In genomic region chr6:127793396-127793795, GRCh38 we compare ENCODE assay signal across 14 cellular contexts.
DNase-seq lines count a peak whose midpoint lies in the region; ATAC-seq and TF ChIP-seq lines count a peak whose summit lies in the region.
"Had no signal": no experiment of that assay in that cellular context is flagged by ENCODE, and none has a peak within 500 bp of the region (broad histone marks: within the 10 kb centered on the region; RNA-seq: fewer than 3 reads in every experiment).

No MANE protein-coding gene starts in this region.

- peak overlapping the region; percentile 20 for H3K4me2 ChIP-seq in Loucy (ENCODE audit: low read depth, low read length, poor library complexity, severe bottlenecking)
- H3K4me2 ChIP-seq: PC-9 had no signal

- peaks cover 50% of the 10 kb centered on the region for H3K4me1 Mint-ChIP-seq in activated naive CD4-positive, alpha-beta T cell treated with anti-CD3 and anti-CD28 coated beads, Interleukin-2, amount 10 ng/mL, durations not matched to agents 7 days and 5 days
- H3K4me1 Mint-ChIP-seq in activated naive CD8-positive, alpha-beta T cell treated with anti-CD3 and anti-CD28 coated beads, Interleukin-2, amount 10 ng/mL, durations not matched to agents 7 days and 5 days: peaks cover 54% of the 10 kb centered on the region
- peaks cover 59% of the 10 kb centered on the region for H3K4me1 Mint-ChIP-seq in stimulated activated effector memory CD8-positive, alpha-beta T cell treated with anti-CD3 and anti-CD28 coated beads, Interleukin-12 subunit alpha, Interleukin-12 subunit beta, amount 100 ng/mL, for 72 hours
- H3K4me1 Mint-ChIP-seq: B cell had no signal

- no peak overlapping the region for H3K9ac ChIP-seq in Loucy (ENCODE audit: low read depth, low read length, poor library complexity, severe bottlenecking)

- peaks cover 27% of the 10 kb centered on the region for H3K4me1 ChIP-seq in Loucy (ENCODE audit: insufficient read depth, low read length, poor library complexity, severe bottlenecking)

- no peaks in the 10 kb centered on the region for H3K9me3 ChIP-seq in Loucy (ENCODE audit: insufficient read depth, low read depth, low read length)

- H3K79me2 ChIP-seq in Loucy (ENCODE audit: insufficient read depth, low read length): peaks cover 68% of the 10 kb centered on the region; the same call in 1 of the 2 replicates

- no peak overlapping the region for H2AFZ ChIP-seq in Loucy (ENCODE audit: low read length)
- H2AFZ ChIP-seq: PC-9 had no signal

- no peaks in the 10 kb centered on the region for H3K9me3 Mint-ChIP-seq in activated naive CD4-positive, alpha-beta T cell treated with anti-CD3 and anti-CD28 coated beads, Interleukin-2, amount 10 ng/mL, durations not matched to agents 7 days and 5 days
- no peaks in the 10 kb centered on the region for H3K9me3 Mint-ChIP-seq in activated naive CD8-positive, alpha-beta T cell treated with anti-CD3 and anti-CD28 coated beads, Interleukin-2, amount 10 ng/mL, durations not matched to agents 7 days and 5 days
- no peaks in the 10 kb centered on the region for H3K9me3 Mint-ChIP-seq in stimulated activated effector memory CD8-positive, alpha-beta T cell treated with anti-CD3 and anti-CD28 coated beads, Interleukin-12 subunit alpha, Interleukin-12 subunit beta, amount 100 ng/mL, for 72 hours

- H3K27ac Mint-ChIP-seq in activated naive CD4-positive, alpha-beta T cell treated with anti-CD3 and anti-CD28 coated beads, Interleukin-2, amount 10 ng/mL, durations not matched to agents 7 days and 5 days: peak overlapping the region; percentile 24
- peak overlapping the region; percentile 42 for H3K27ac Mint-ChIP-seq in activated naive CD8-positive, alpha-beta T cell treated with anti-CD3 and anti-CD28 coated beads, Interleukin-2, amount 10 ng/mL, durations not matched to agents 7 days and 5 days
- peak overlapping the region; percentile 2 for H3K27ac Mint-ChIP-seq in stimulated activated effector memory CD8-positive, alpha-beta T cell treated with anti-CD3 and anti-CD28 coated beads, Interleukin-12 subunit alpha, Interleukin-12 subunit beta, amount 100 ng/mL, for 72 hours
- H3K27ac Mint-ChIP-seq: B cell had no signal

- POLR2A ChIA-PET in activated naive CD8-positive, alpha-beta T cell treated with anti-CD3 and anti-CD28 coated beads, Interleukin-2, amount 10 ng/mL, durations not matched to agents 7 days and 5 days (lab: Charles Lee): no interaction called here

- H3K27me3 Mint-ChIP-seq in activated naive CD4-positive, alpha-beta T cell treated with anti-CD3 and anti-CD28 coated beads, Interleukin-2, amount 10 ng/mL, durations not matched to agents 7 days and 5 days: no peaks in the 10 kb centered on the region
- H3K27me3 Mint-ChIP-seq in activated naive CD8-positive, alpha-beta T cell treated with anti-CD3 and anti-CD28 coated beads, Interleukin-2, amount 10 ng/mL, durations not matched to agents 7 days and 5 days: no peaks in the 10 kb centered on the region
- H3K27me3 Mint-ChIP-seq: B cell had no signal

- no peaks in the 10 kb centered on the region for H3K9me2 ChIP-seq in Loucy (replicated peaks; ENCODE audit: low read depth, low read length)

- H4K20me1 ChIP-seq in Loucy (ENCODE audit: insufficient read depth, low read length, poor library complexity, severe bottlenecking): peaks cover 8% of the 10 kb centered on the region

- no peaks in the 10 kb centered on the region for H3F3A ChIP-seq in Loucy (ENCODE audit: low read depth)

- no peak for ATAC-seq in activated naive CD8-positive, alpha-beta T cell treated with anti-CD3 and anti-CD28 coated beads, Interleukin-2, amount 10 ng/mL, durations not matched to agents 7 days and 5 days (ENCODE audit: low read depth)
- no peak for ATAC-seq in stimulated activated effector memory CD8-positive, alpha-beta T cell treated with anti-CD3 and anti-CD28 coated beads, Interleukin-12 subunit alpha, Interleukin-12 subunit beta, amount 100 ng/mL, for 72 hours
- ATAC-seq in HG03139 (IDR thresholded peaks at IDR 0.05; ENCODE audit: unreplicated experiment) (no peak), HG03457 (IDR thresholded peaks at IDR 0.05; ENCODE audit: unreplicated experiment) (no peak), HG03280 (IDR thresholded peaks at IDR 0.05; ENCODE audit: unreplicated experiment) (no peak)

- CTCF ChIA-PET in activated naive CD4-positive, alpha-beta T cell treated with anti-CD3 and anti-CD28 coated beads, Interleukin-2, amount 10 ng/mL, durations not matched to agents 7 days and 5 days (lab: Charles Lee): no interaction called here

- H3K4me3 ChIP-seq in Loucy (ENCODE audit: low read length, poor library complexity, severe bottlenecking): no peak overlapping the region
- H3K4me3 ChIP-seq: PC-9 had no signal

- peaks cover 69% of the 10 kb centered on the region for H3K36me3 Mint-ChIP-seq in activated naive CD4-positive, alpha-beta T cell treated with anti-CD3 and anti-CD28 coated beads, Interleukin-2, amount 10 ng/mL, durations not matched to agents 7 days and 5 days
- H3K36me3 Mint-ChIP-seq in activated naive CD8-positive, alpha-beta T cell treated with anti-CD3 and anti-CD28 coated beads, Interleukin-2, amount 10 ng/mL, durations not matched to agents 7 days and 5 days: peaks cover 70% of the 10 kb centered on the region
- H3K36me3 Mint-ChIP-seq in stimulated activated effector memory CD8-positive, alpha-beta T cell treated with anti-CD3 and anti-CD28 coated beads, Interleukin-12 subunit alpha, Interleukin-12 subunit beta, amount 100 ng/mL, for 72 hours: peaks cover 30% of the 10 kb centered on the region

- H3K36me3 ChIP-seq in Loucy (ENCODE audit: insufficient read depth, low read length): peaks cover 24% of the 10 kb centered on the region; the same call in 1 of the 2 replicates

- no peak for DNase-seq in activated naive CD4-positive, alpha-beta T cell treated with anti-CD3 and anti-CD28 coated beads, Interleukin-2, amount 10 ng/mL, durations not matched to agents 7 days and 5 days
- DNase-seq in activated naive CD4-positive, alpha-beta T cell treated with anti-CD3 and anti-CD28 coated beads, Interleukin-2, amount 50 U/mL, for 16 hours: no peak
- DNase-seq in activated naive CD8-positive, alpha-beta T cell treated with anti-CD3 and anti-CD28 coated beads, Interleukin-2, amount 10 ng/mL, durations not matched to agents 7 days and 5 days: no peak
- DNase-seq in stimulated activated effector memory CD8-positive, alpha-beta T cell treated with anti-CD3 and anti-CD28 coated beads, Interleukin-12 subunit alpha, Interleukin-12 subunit beta, amount 100 ng/mL, for 72 hours (ENCODE audit: low spot score in 2 of 2): no peak
- DNase-seq: GF-D8, KBM-7, NCI-H1092 treated with DMSO at 0.1 percent for 48 hours, NCI-H187, PC-9 had no signal

- no peak overlapping the region for H3K4me3 Mint-ChIP-seq in activated naive CD4-positive, alpha-beta T cell treated with anti-CD3 and anti-CD28 coated beads, Interleukin-2, amount 10 ng/mL, durations not matched to agents 7 days and 5 days
- H3K4me3 Mint-ChIP-seq in activated naive CD8-positive, alpha-beta T cell treated with anti-CD3 and anti-CD28 coated beads, Interleukin-2, amount 10 ng/mL, durations not matched to agents 7 days and 5 days: no peak overlapping the region
- H3K4me3 Mint-ChIP-seq in stimulated activated effector memory CD8-positive, alpha-beta T cell treated with anti-CD3 and anti-CD28 coated beads, Interleukin-12 subunit alpha, Interleukin-12 subunit beta, amount 100 ng/mL, for 72 hours: no peak overlapping the region
- H3K4me3 Mint-ChIP-seq: B cell had no signal

- no peaks in the 10 kb centered on the region for H3K27me3 ChIP-seq in Loucy (ENCODE audit: insufficient read depth, low read length, poor library complexity, severe bottlenecking)

- no peak for TF ChIP-seq CTCF in Loucy (conservative IDR thresholded peaks at IDR 0.05; ENCODE audit: low read length)
